8 cellular contexts compared by ENCODE assay signal in genomic region chr12:118016424-118017264, GRCh38. TPM values are rescaled to one million over a fixed set of nuclear protein-coding genes. Genes with fewer than 3 reads are reported as not detected.
DNase-seq lines count a peak whose midpoint lies in the region; ATAC-seq, FAIRE-seq and TF ChIP-seq lines count a peak whose summit lies in the region.

RFC5 (plus strand) TSS chr12:118016703; CDS start chr12:118016828, 125 bp downstream.

- H3K36me3 Mint-ChIP-seq in T-helper 17 cell (ENCODE audit: low read depth) = no peaks in the 10 kb centered on the region

- no peak for TF ChIP-seq CTCF in psoas muscle (IDR thresholded peaks at IDR 0.05)

- peak within 1 kb of the TSS; percentile 92 for H3K4me3 Mint-ChIP-seq in T-helper 17 cell

- H3K27me3 Mint-ChIP-seq in T-helper 17 cell = no peaks in the 10 kb centered on the region

- H3K4me1 Mint-ChIP-seq in T-helper 17 cell = peaks cover 12% of the 10 kb centered on the region

- WGBS in psoas muscle, 3 donors = 0% methylated on average over 53 to 61 of the region's 61 CpGs

- H3K4me1 ChIP-seq in psoas muscle = peaks cover 6% of the 10 kb centered on the region

- peak within 1 kb of the TSS; percentile 94 for H3K27ac Mint-ChIP-seq in T-helper 17 cell

- intact Hi-C loops in left ventricle myocardium superior (cut with micrococcal nuclease) (no loop called here), psoas muscle (cut with DNase I) (loop anchor here in 1 of 2 donors (5.0 kb wide), 1 partner anchor 139 kb away; no protein-coding TSS in a partner anchor)

- ATAC-seq in GM18499 (IDR thresholded peaks at IDR 0.05; ENCODE audit: insufficient read depth, unreplicated experiment) (peak; percentile 92), HG02938 (IDR thresholded peaks at IDR 0.05; ENCODE audit: unreplicated experiment) (peak; percentile 97), T-helper 17 cell (peak; percentile 99), left ventricle myocardium superior (peak; percentile 100), psoas muscle (peak; percentile 99 to 100 (median 100))

- DNase-seq in NCI-H187 (lab: John Stamatoyannopoulos, UW) (peak; percentile 92 to 99), T-helper 17 cell (peak; percentile 96 to 97 (median 96)), amygdala (lab: John Stamatoyannopoulos, UW) (peak; percentile 31 to 97 (median 89)), left ventricle myocardium superior (peak; percentile 99), psoas muscle (peak; percentile 99), urothelium cell line (ENCODE audit: low spot score) (peak; percentile 99)

- peak; percentile 5 for FAIRE-seq in urothelium cell line (lab: Jason Lieb, UNC)

- peak within 1 kb of the TSS; percentile 87 for H3K4me3 ChIP-seq in psoas muscle

- H3K9me3 ChIP-seq in T-helper 17 cell (ENCODE audit: control insufficient read depth, low read length, poor library complexity, severe bottlenecking) (no peaks in the 10 kb centered on the region), psoas muscle (no peaks in the 10 kb centered on the region)

- H3K27ac ChIP-seq in psoas muscle = peak within 1 kb of the TSS; percentile 13

- peaks cover 0 to 35% of the 10 kb centered on the region in 2 donors for H3K36me3 ChIP-seq in psoas muscle (ENCODE audit: insufficient read depth in 1 of 2, low read depth in 1 of 2)

- H3K27me3 ChIP-seq in psoas muscle (ENCODE audit: insufficient read depth in 3 of 3, low read length in 2 of 3) = no peaks in the 10 kb centered on the region

RNA-seq across cellular contexts. Expression of gene RFC5, which starts in this region (rescaled TPM):
- 10 to 100 TPM; 10.6 to 15.8 TPM for total RNA-seq in T-helper 17 cell
- 5.2 TPM for total RNA-seq in left ventricle myocardium superior
- 1 to 10 TPM; 2.2 to 4.6 (median 3.2) TPM for total RNA-seq in psoas muscle
- polyA plus RNA-seq in psoas muscle = 1 to 10 TPM; 3.4 to 8.5 (median 5.1) TPM

Comparison
In these comparisons a context has a peak if more than half of its experiments do, and no peak if none do; other contexts are left out.
1. Peak in every context shown above with its lines: DNase-seq, ATAC-seq, H3K4me3 ChIP-seq and H3K27ac ChIP-seq.